18 cellular contexts compared by ENCODE assay signal in the genomic region with DNA sequence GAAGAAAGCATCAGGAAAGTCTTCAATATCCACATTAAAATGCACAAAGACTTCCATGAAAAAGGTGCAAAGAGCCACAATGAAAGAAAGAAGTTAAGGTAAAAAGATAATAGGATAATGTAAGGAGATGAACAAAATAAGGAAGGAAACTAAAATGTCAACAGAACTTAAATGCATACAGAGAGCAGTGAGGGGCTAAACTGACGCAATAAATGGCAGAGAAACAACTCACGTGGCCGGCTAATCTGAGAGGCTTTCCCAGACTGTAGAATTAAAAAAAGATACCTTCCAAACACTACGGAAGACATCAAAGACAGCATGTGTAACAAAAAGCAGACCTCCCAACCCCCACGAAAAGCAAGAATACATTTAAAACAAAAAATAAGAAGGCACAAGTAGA.
DNase-seq lines count a peak whose midpoint lies in the region; ATAC-seq and TF ChIP-seq lines count a peak whose summit lies in the region.
"Had no signal": no experiment of that assay in that cellular context is flagged by ENCODE, and none has a peak within 500 bp of the region (broad histone marks: within the 10 kb centered on the region; RNA-seq: fewer than 3 reads in every experiment).

No MANE protein-coding gene starts in this region.

- no peaks in the 10 kb centered on the region for H3K9me3 Mint-ChIP-seq in activated T-cell treated with anti-CD3 and anti-CD28 coated beads, Interleukin-2, amount 50 U/mL, for 72 hours
- H3K9me3 Mint-ChIP-seq in activated CD8-positive, alpha-beta memory T cell treated with anti-CD3 and anti-CD28 coated beads, Interleukin-2, amount 10 ng/mL, durations not matched to agents 7 days and 5 days (ENCODE audit: low read depth): peaks cover 3% of the 10 kb centered on the region
- H3K9me3 Mint-ChIP-seq: CD8-positive, alpha-beta T cell; HFFc6; IgD-negative memory B cell had no signal

- DNase-seq in activated T-cell treated with anti-CD3 and anti-CD28 coated beads, Interleukin-2, amount 50 U/mL, for 72 hours: no peak
- DNase-seq in activated T-cell treated with anti-CD3 and anti-CD28 coated beads for 4 hours (no peak), NOMO-1 treated with DMSO at 0.1 percent for 48 hours (lab: John Stamatoyannopoulos, UW; ENCODE audit: unreplicated experiment) (peak; percentile 63), amniotic epithelial cell (ENCODE audit: low read depth) (peak; percentile 1), MM.1S (no peak), DMS153 treated with DMSO at 0.1 percent for 48 hours (lab: John Stamatoyannopoulos, UW; ENCODE audit: unreplicated experiment) (no peak), DMS 273 treated with DMSO at 0.1 percent for 48 hours (lab: John Stamatoyannopoulos, UW) (no peak)
- DNase-seq in activated CD8-positive, alpha-beta memory T cell treated with anti-CD3 and anti-CD28 coated beads, Interleukin-2, amount 10 ng/mL, durations not matched to agents 7 days and 5 days: no peak
- DNase-seq: CD8-positive, alpha-beta T cell; HFFc6; NCI-H1092; NCI-H146; NCI-H2081; NCI-H510A; NCI-H774 had no signal

- no peaks in the 10 kb centered on the region for H3K9me3 ChIP-seq in MM.1S (replicated peaks; ENCODE audit: insufficient read depth, low read length)
- H3K9me3 ChIP-seq: BLaER1 had no signal

- H3K4me3 ChIP-seq in MM.1S (ENCODE audit: low read length): no peak overlapping the region
- H3K4me3 ChIP-seq: BLaER1 had no signal

- no peak overlapping the region for H3K27ac ChIP-seq in MM.1S (ENCODE audit: low read length)
- H3K27ac ChIP-seq: BLaER1 had no signal

- no peak for TF ChIP-seq CTCF in MM.1S (IDR thresholded peaks at IDR 0.05; ENCODE audit: low read length)

- no peaks in the 10 kb centered on the region for H4K20me1 ChIP-seq in MM.1S (ENCODE audit: insufficient read depth, low read length)

- no peak overlapping the region for H3K4me3 Mint-ChIP-seq in activated T-cell treated with anti-CD3 and anti-CD28 coated beads, Interleukin-2, amount 50 U/mL, for 72 hours
- H3K4me3 Mint-ChIP-seq in activated CD8-positive, alpha-beta memory T cell treated with anti-CD3 and anti-CD28 coated beads, Interleukin-2, amount 10 ng/mL, durations not matched to agents 7 days and 5 days: no peak overlapping the region
- H3K4me3 Mint-ChIP-seq: CD8-positive, alpha-beta T cell; HFFc6 had no signal

- no peaks in the 10 kb centered on the region for H3K27me3 Mint-ChIP-seq in activated T-cell treated with anti-CD3 and anti-CD28 coated beads, Interleukin-2, amount 50 U/mL, for 72 hours (ENCODE audit: low read depth)
- H3K27me3 Mint-ChIP-seq in activated CD8-positive, alpha-beta memory T cell treated with anti-CD3 and anti-CD28 coated beads, Interleukin-2, amount 10 ng/mL, durations not matched to agents 7 days and 5 days: no peaks in the 10 kb centered on the region
- H3K27me3 Mint-ChIP-seq: IgD-negative memory B cell had no signal

- no peak overlapping the region for H3K4me2 ChIP-seq in MM.1S (ENCODE audit: low read depth, low read length)
- H3K4me2 ChIP-seq: BLaER1 had no signal

- H3K9me2 ChIP-seq in MM.1S (replicated peaks; ENCODE audit: insufficient read depth, low read length): no peaks in the 10 kb centered on the region

- ATAC-seq in activated T-cell treated with anti-CD3 and anti-CD28 coated beads, Interleukin-2, amount 50 U/mL, for 72 hours (replicated peaks in 1 of 2): no peak
- no peak for ATAC-seq in activated CD8-positive, alpha-beta memory T cell treated with anti-CD3 and anti-CD28 coated beads, Interleukin-2, amount 10 ng/mL, durations not matched to agents 7 days and 5 days
- ATAC-seq: CD8-positive, alpha-beta T cell; Panc1 had no signal

- no peaks in the 10 kb centered on the region for H3K4me1 ChIP-seq in MM.1S (ENCODE audit: low read length)

- H3K27me3 ChIP-seq in MM.1S (replicated peaks; ENCODE audit: insufficient read depth, low read length): no peaks in the 10 kb centered on the region
- H3K27me3 ChIP-seq: BLaER1 had no signal

- CTCF ChIA-PET in activated CD8-positive, alpha-beta memory T cell treated with anti-CD3 and anti-CD28 coated beads, Interleukin-2, amount 10 ng/mL, durations not matched to agents 7 days and 5 days (lab: Charles Lee): no interaction called here

- H3K79me2 ChIP-seq in MM.1S (ENCODE audit: low read length): no peaks in the 10 kb centered on the region

- H3F3A ChIP-seq in MM.1S (ENCODE audit: insufficient read depth, low read length): no peaks in the 10 kb centered on the region

- no peaks in the 10 kb centered on the region for H3K36me3 ChIP-seq in MM.1S (replicated peaks; ENCODE audit: insufficient read depth, low read length)
- H3K36me3 ChIP-seq: BLaER1 had no signal

- no peaks in the 10 kb centered on the region for H3K36me3 Mint-ChIP-seq in activated T-cell treated with anti-CD3 and anti-CD28 coated beads, Interleukin-2, amount 50 U/mL, for 72 hours (ENCODE audit: insufficient read depth in 2 of 2)
- peaks cover 2% of the 10 kb centered on the region for H3K36me3 Mint-ChIP-seq in activated CD8-positive, alpha-beta memory T cell treated with anti-CD3 and anti-CD28 coated beads, Interleukin-2, amount 10 ng/mL, durations not matched to agents 7 days and 5 days
- H3K36me3 Mint-ChIP-seq: CD8-positive, alpha-beta T cell had no signal

- no peak overlapping the region for H2AFZ ChIP-seq in MM.1S (ENCODE audit: low read length)

- H3K4me1 Mint-ChIP-seq in activated T-cell treated with anti-CD3 and anti-CD28 coated beads, Interleukin-2, amount 50 U/mL, for 72 hours (ENCODE audit: low read depth): peaks cover 7% of the 10 kb centered on the region
- H3K4me1 Mint-ChIP-seq in activated CD8-positive, alpha-beta memory T cell treated with anti-CD3 and anti-CD28 coated beads, Interleukin-2, amount 10 ng/mL, durations not matched to agents 7 days and 5 days: no peaks in the 10 kb centered on the region

- H3K27ac Mint-ChIP-seq in activated T-cell treated with anti-CD3 and anti-CD28 coated beads, Interleukin-2, amount 50 U/mL, for 72 hours: peak overlapping the region; percentile 89
- H3K27ac Mint-ChIP-seq in activated CD8-positive, alpha-beta memory T cell treated with anti-CD3 and anti-CD28 coated beads, Interleukin-2, amount 10 ng/mL, durations not matched to agents 7 days and 5 days: no peak overlapping the region
- H3K27ac Mint-ChIP-seq: CD8-positive, alpha-beta T cell; HFFc6; IgD-negative memory B cell had no signal

- no peak overlapping the region for H3K9ac ChIP-seq in MM.1S (ENCODE audit: low read length)
- H3K9ac ChIP-seq: BLaER1 had no signal

Comparison
In these comparisons a context has a peak if more than half of its experiments do, and no peak if none do; other contexts are left out.
1. DNase-seq: peak in NOMO-1 treated with DMSO at 0.1 percent for 48 hours (single experiment) and amniotic epithelial cell (single experiment); none in activated T-cell treated with anti-CD3 and anti-CD28 coated beads, Interleukin-2, amount 50 U/mL, for 72 hours (0 of 2), activated T-cell treated with anti-CD3 and anti-CD28 coated beads for 4 hours (single experiment), MM.1S (single experiment), activated CD8-positive, alpha-beta memory T cell treated with anti-CD3 and anti-CD28 coated beads, Interleukin-2, amount 10 ng/mL, durations not matched to agents 7 days and 5 days (single experiment), DMS153 treated with DMSO at 0.1 percent for 48 hours (single experiment) and DMS 273 treated with DMSO at 0.1 percent for 48 hours (single experiment).